Comparison of ENCODE assay signal across 17 cellular contexts in the genomic region with DNA sequence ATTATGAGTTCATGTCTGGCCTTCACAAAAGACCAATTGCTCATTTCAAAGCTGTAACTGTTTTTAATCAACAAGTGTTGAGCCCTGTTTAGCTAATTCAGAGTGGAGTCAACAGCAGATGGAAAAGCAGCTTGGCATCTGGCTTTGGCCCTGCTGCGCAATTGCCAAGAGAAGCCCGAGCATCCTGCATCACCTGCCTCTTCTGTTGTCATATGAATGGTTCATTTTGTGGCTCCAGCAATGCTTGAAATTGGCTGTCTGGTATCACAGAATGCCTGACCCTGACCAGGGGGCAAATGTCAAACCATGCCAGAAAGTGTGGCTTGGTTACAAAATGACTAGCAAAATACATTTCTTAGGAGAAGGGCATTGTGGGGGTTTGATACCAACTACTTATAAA.
DNase-seq lines count a peak whose midpoint lies in the region; ATAC-seq lines count a peak whose summit lies in the region.
"Had no signal": no experiment of that assay in that cellular context is flagged by ENCODE, and none has a peak within 500 bp of the region (broad histone marks: within the 10 kb centered on the region; RNA-seq: fewer than 3 reads in every experiment).

No MANE protein-coding gene starts in this region.

- DNase-seq in NCI-H1092 treated with DMSO at 0.1 percent for 48 hours (lab: John Stamatoyannopoulos, UW) (peak; percentile 10), NCI-H1092 (lab: John Stamatoyannopoulos, UW) (no peak), G401 (ENCODE audit: low spot score) (peak; percentile 98), NCI-H446 treated with DMSO at 0.1 percent for 48 hours (lab: John Stamatoyannopoulos, UW) (peak; percentile 82), cerebellum (ENCODE audit: low spot score) (peak; percentile 89), germinal center (ENCODE audit: low spot score) (no peak), NCI-H2227 (lab: John Stamatoyannopoulos, UW; ENCODE audit: unreplicated experiment) (no peak)
- DNase-seq: Calu3, HFFc6, NCI-H2081 treated with DMSO at 0.1 percent for 48 hours, NCI-H510A, NCI-H774, SK-N-SH, T-helper 2 cell had no signal

- in situ Hi-C loops in G401 (cut with HindIII; ENCODE audit: low sequenced_read_pairs) = no loop called here

- ATAC-seq in GM18517 (IDR thresholded peaks at IDR 0.05; ENCODE audit: unreplicated experiment) = no peak
- ATAC-seq: GM23338, Panc1 had no signal

Comparison
In these comparisons a context has a peak if more than half of its experiments do, and no peak if none do; other contexts are left out.
1. DNase-seq: peak in NCI-H1092 treated with DMSO at 0.1 percent for 48 hours (single experiment), G401 (single experiment), NCI-H446 treated with DMSO at 0.1 percent for 48 hours (single experiment) and cerebellum (single experiment); none in NCI-H1092 (single experiment), germinal center (single experiment) and NCI-H2227 (single experiment).